35 cellular contexts compared by ENCODE assay signal in genomic region chr1:238517710-238518109, GRCh38.
"Had no signal": no experiment of that assay in that cellular context is flagged by ENCODE, and none has a peak within 500 bp of the region (broad histone marks: within the 10 kb centered on the region; RNA-seq: fewer than 3 reads in every experiment).

No MANE protein-coding gene starts in this region.

- H3K9me3 ChIP-seq: adrenal gland had no signal

- H3K4me3 Mint-ChIP-seq: activated B cell treated with CpG ODN at 0.5 μM for 24 hours; activated CD4-positive, alpha-beta memory T cell treated with anti-CD3 and anti-CD28 coated beads for 36 hours; activated CD4-positive, alpha-beta T cell treated with anti-CD3 and anti-CD28 coated beads, Interleukin-2, amount 10 ng/mL, durations not matched to agents 24 days and 14 days; activated CD8-positive, alpha-beta T cell treated with anti-CD3 and anti-CD28 coated beads for 36 hours; activated naive CD4-positive, alpha-beta T cell treated with anti-CD3 and anti-CD28 coated beads for 36 hours; activated naive CD8-positive, alpha-beta T cell treated with anti-CD3 and anti-CD28 coated beads for 36 hours; activated T-cell treated with anti-CD3 and anti-CD28 coated beads, Interleukin-2, amount 50 U/mL, for 4 hours; activated T-cell treated with anti-CD3 and anti-CD28 coated beads, Interleukin-2, amount 50 U/mL, for 72 hours; activated T-helper 1 cell treated with anti-CD3 and anti-CD28 coated beads, Interleukin-12 subunit alpha, Interleukin-12 subunit beta, Interleukin-2, Interleukin-4 antibody, amounts not matched to agents 30 ng/mL and 10 ng/mL and 1 ng/mL, durations not matched to agents 14 hours and 24 hours and 36 hours; activated T-helper 17 cell treated with anti-CD3 and anti-CD28 coated beads, Interleukin-2, amount 50 U/mL, for 72 hours; T-helper 2 cell treated with Interferon-gamma antibody and Interleukin-4, amounts not matched to agents 5 μg/mL and 100 μg/mL, for 36 hours had no signal

- DNase-seq: activated B cell treated with CpG ODN at 0.5 μM for 24 hours; activated CD4-positive, alpha-beta memory T cell treated with anti-CD3 and anti-CD28 coated beads for 36 hours; activated CD4-positive, alpha-beta T cell treated with anti-CD3 and anti-CD28 coated beads for 4 hours; activated CD4-positive, alpha-beta T cell treated with anti-CD3 and anti-CD28 coated beads, Interleukin-2, amount 10 ng/mL, durations not matched to agents 24 days and 14 days; activated CD4-positive, alpha-beta T cell treated with anti-CD3 and anti-CD28 coated beads, Interleukin-2, amount 50 U/mL, for 1 hour; activated CD4-positive, alpha-beta T cell treated with anti-CD3 and anti-CD28 coated beads, Interleukin-2, amount 50 U/mL, for 4 hours; activated CD4-positive, CD25-positive, alpha-beta regulatory T cell treated with anti-CD3 and anti-CD28 coated beads, Interleukin-2, amount 50 U/mL, for 72 hours; activated CD8-positive, alpha-beta memory T cell treated with anti-CD3 and anti-CD28 coated beads, Interleukin-2, amount 50 U/mL, for 4 hours; activated CD8-positive, alpha-beta T cell treated with anti-CD3 and anti-CD28 coated beads for 36 hours; activated effector memory CD4-positive, alpha-beta T cell treated with anti-CD3 and anti-CD28 coated beads, Interleukin-2, amount 50 U/mL, for 16 hours; activated gamma-delta T cell treated with Interleukin-2 at 50 U/mL for 16 hours; activated naive CD4-positive, alpha-beta T cell; activated naive CD4-positive, alpha-beta T cell treated with anti-CD3 and anti-CD28 coated beads for 36 hours; activated naive CD4-positive, alpha-beta T cell treated with anti-CD3 and anti-CD28 coated beads, Interleukin-2, amount 50 U/mL, for 16 hours; activated naive CD8-positive, alpha-beta T cell treated with anti-CD3 and anti-CD28 coated beads for 36 hours; activated T-cell treated with anti-CD3 and anti-CD28 coated beads for 4 hours; activated T-cell treated with anti-CD3 and anti-CD28 coated beads, Interleukin-2, amount 50 U/mL, for 1 hour; activated T-cell treated with anti-CD3 and anti-CD28 coated beads, Interleukin-2, amount 50 U/mL, for 4 hours; activated T-cell treated with anti-CD3 and anti-CD28 coated beads, Interleukin-2, amount 50 U/mL, for 72 hours; adrenal gland; amniotic stem cell; aorta; body of pancreas; brain microvascular endothelial cell; central memory CD4-positive, alpha-beta T cell; T-helper 2 cell; T-helper 9 cell had no signal

- H3K4me1 Mint-ChIP-seq: activated B cell treated with CpG ODN at 0.5 μM for 24 hours; activated CD4-positive, alpha-beta T cell treated with anti-CD3 and anti-CD28 coated beads, Interleukin-2, amount 10 ng/mL, durations not matched to agents 24 days and 14 days; activated naive CD8-positive, alpha-beta T cell treated with anti-CD3 and anti-CD28 coated beads for 36 hours; activated T-helper 17 cell treated with anti-CD3 and anti-CD28 coated beads, Interleukin-2, amount 50 U/mL, for 72 hours had no signal

- H3K36me3 Mint-ChIP-seq: activated CD4-positive, alpha-beta memory T cell treated with anti-CD3 and anti-CD28 coated beads for 36 hours; activated naive CD8-positive, alpha-beta T cell treated with anti-CD3 and anti-CD28 coated beads for 36 hours had no signal

- H3K27me3 ChIP-seq: adrenal gland, body of pancreas, brain microvascular endothelial cell, breast epithelium had no signal

- H3K36me3 ChIP-seq: adrenal gland, brain microvascular endothelial cell, breast epithelium had no signal

- H3K27ac ChIP-seq: adrenal gland, body of pancreas, brain microvascular endothelial cell, breast epithelium, VCaP had no signal

- H3K4me1 ChIP-seq: adrenal gland, body of pancreas, breast epithelium had no signal

- H3K4me3 ChIP-seq: adrenal gland, body of pancreas, breast epithelium had no signal

- H3K27me3 Mint-ChIP-seq: activated B cell treated with CpG ODN at 0.5 μM for 24 hours; activated CD4-positive, alpha-beta memory T cell treated with anti-CD3 and anti-CD28 coated beads for 36 hours; activated CD4-positive, alpha-beta T cell treated with anti-CD3 and anti-CD28 coated beads, Interleukin-2, amount 10 ng/mL, durations not matched to agents 24 days and 14 days; activated CD8-positive, alpha-beta T cell treated with anti-CD3 and anti-CD28 coated beads for 36 hours; activated naive CD8-positive, alpha-beta T cell treated with anti-CD3 and anti-CD28 coated beads for 36 hours; activated T-helper 17 cell treated with anti-CD3 and anti-CD28 coated beads, Interleukin-2, amount 50 U/mL, for 72 hours had no signal

- FAIRE-seq: astrocyte, colon had no signal

- ATAC-seq: activated CD8-positive, alpha-beta T cell treated with anti-CD3 and anti-CD28 coated beads for 36 hours; activated naive CD4-positive, alpha-beta T cell treated with anti-CD3 and anti-CD28 coated beads, Interleukin-2, amount 50 U/mL, for 72 hours; activated T-cell treated with anti-CD3 and anti-CD28 coated beads, Interleukin-2, amount 50 U/mL, for 4 hours; activated T-cell treated with anti-CD3 and anti-CD28 coated beads, Interleukin-2, amount 50 U/mL, for 72 hours; activated T-helper 17 cell treated with anti-CD3 and anti-CD28 coated beads, Interleukin-2, amount 50 U/mL, for 72 hours; body of pancreas had no signal

- H3K27ac Mint-ChIP-seq: activated B cell treated with CpG ODN at 0.5 μM for 24 hours; activated CD4-positive, alpha-beta memory T cell treated with anti-CD3 and anti-CD28 coated beads for 36 hours; activated CD4-positive, alpha-beta T cell treated with anti-CD3 and anti-CD28 coated beads, Interleukin-2, amount 10 ng/mL, durations not matched to agents 24 days and 14 days; activated CD8-positive, alpha-beta T cell treated with anti-CD3 and anti-CD28 coated beads for 36 hours; activated naive CD4-positive, alpha-beta T cell treated with anti-CD3 and anti-CD28 coated beads for 36 hours; activated naive CD4-positive, alpha-beta T cell treated with anti-CD3 and anti-CD28 coated beads, Interleukin-2, amount 50 U/mL, for 72 hours; activated naive CD8-positive, alpha-beta T cell treated with anti-CD3 and anti-CD28 coated beads for 36 hours; activated T-cell treated with anti-CD3 and anti-CD28 coated beads, Interleukin-2, amount 50 U/mL, for 72 hours; activated T-helper 1 cell treated with anti-CD3 and anti-CD28 coated beads, Interleukin-12 subunit alpha, Interleukin-12 subunit beta, Interleukin-2, Interleukin-4 antibody, amounts not matched to agents 30 ng/mL and 10 ng/mL and 1 ng/mL, durations not matched to agents 14 hours and 24 hours and 36 hours; activated T-helper 17 cell treated with anti-CD3 and anti-CD28 coated beads, Interleukin-2, amount 50 U/mL, for 72 hours; T-helper 2 cell treated with Interferon-gamma antibody and Interleukin-4, amounts not matched to agents 5 μg/mL and 100 μg/mL, for 36 hours had no signal
